1 cellular context compared by ENCODE assay signal in the genomic region with DNA sequence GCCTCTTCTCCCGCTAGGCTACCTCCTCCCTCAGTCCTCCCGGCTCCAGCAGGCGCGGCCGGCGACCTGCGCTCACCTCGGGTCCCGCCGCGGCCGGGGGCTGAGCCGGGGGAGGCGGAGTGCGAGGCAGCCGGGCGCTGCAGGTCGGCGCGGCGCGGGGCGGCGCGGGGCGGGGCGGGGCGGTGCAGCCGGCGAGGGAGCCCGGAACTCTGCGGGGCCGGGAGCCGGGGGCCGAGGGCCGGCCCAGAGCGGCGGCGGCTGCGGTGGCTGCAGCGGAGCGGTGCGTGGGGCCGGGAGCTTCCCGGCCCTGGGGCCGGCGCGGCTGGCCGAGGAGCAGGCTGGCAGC.
TF ChIP-seq lines count a peak whose summit lies in the region.

No MANE protein-coding gene starts in this region.

TF ChIP-seq in HCT116, 20 proteins besides CTCF, POLR2A, EP300 and RAD21 (continued from another document):
- TF ChIP-seq, protein P1, sequence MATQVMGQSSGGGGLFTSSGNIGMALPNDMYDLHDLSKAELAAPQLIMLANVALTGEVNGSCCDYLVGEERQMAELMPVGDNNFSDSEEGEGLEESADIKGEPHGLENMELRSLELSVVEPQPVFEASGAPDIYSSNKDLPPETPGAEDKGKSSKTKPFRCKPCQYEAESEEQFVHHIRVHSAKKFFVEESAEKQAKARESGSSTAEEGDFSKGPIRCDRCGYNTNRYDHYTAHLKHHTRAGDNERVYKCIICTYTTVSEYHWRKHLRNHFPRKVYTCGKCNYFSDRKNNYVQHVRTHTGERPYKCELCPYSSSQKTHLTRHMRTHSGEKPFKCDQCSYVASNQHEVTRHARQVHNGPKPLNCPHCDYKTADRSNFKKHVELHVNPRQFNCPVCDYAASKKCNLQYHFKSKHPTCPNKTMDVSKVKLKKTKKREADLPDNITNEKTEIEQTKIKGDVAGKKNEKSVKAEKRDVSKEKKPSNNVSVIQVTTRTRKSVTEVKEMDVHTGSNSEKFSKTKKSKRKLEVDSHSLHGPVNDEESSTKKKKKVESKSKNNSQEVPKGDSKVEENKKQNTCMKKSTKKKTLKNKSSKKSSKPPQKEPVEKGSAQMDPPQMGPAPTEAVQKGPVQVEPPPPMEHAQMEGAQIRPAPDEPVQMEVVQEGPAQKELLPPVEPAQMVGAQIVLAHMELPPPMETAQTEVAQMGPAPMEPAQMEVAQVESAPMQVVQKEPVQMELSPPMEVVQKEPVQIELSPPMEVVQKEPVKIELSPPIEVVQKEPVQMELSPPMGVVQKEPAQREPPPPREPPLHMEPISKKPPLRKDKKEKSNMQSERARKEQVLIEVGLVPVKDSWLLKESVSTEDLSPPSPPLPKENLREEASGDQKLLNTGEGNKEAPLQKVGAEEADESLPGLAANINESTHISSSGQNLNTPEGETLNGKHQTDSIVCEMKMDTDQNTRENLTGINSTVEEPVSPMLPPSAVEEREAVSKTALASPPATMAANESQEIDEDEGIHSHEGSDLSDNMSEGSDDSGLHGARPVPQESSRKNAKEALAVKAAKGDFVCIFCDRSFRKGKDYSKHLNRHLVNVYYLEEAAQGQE (IDR thresholded peaks at IDR 0.05; ENCODE audit: low read depth), result no peak
- no peak for TF ChIP-seq CBX3 (IDR thresholded peaks at IDR 0.05; ENCODE audit: low read depth)
- TF ChIP-seq, protein P2, sequence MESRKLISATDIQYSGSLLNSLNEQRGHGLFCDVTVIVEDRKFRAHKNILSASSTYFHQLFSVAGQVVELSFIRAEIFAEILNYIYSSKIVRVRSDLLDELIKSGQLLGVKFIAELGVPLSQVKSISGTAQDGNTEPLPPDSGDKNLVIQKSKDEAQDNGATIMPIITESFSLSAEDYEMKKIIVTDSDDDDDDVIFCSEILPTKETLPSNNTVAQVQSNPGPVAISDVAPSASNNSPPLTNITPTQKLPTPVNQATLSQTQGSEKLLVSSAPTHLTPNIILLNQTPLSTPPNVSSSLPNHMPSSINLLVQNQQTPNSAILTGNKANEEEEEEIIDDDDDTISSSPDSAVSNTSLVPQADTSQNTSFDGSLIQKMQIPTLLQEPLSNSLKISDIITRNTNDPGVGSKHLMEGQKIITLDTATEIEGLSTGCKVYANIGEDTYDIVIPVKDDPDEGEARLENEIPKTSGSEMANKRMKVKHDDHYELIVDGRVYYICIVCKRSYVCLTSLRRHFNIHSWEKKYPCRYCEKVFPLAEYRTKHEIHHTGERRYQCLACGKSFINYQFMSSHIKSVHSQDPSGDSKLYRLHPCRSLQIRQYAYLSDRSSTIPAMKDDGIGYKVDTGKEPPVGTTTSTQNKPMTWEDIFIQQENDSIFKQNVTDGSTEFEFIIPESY (IDR thresholded peaks at IDR 0.05; ENCODE audit: extremely low read depth, insufficient replicate concordance, low read length), result no peak
